8 cellular contexts compared by ENCODE assay signal in genomic region chr14:55129086-55129427, GRCh38. TPM values are rescaled to one million over a fixed set of nuclear protein-coding genes. Genes with fewer than 3 reads are reported as not detected.
A peak's percentile ranks its signal among the peaks of the same experiment; 100 is the strongest.
DNase-seq lines count a peak whose midpoint lies in the region; ATAC-seq and TF ChIP-seq lines count a peak whose summit lies in the region.

Gene LGALS3 (plus strand): TSS chr14:55129252. CDS start chr14:55137374, 8,122 bp downstream.

- no peaks in the 10 kb centered on the region for H3F3A ChIP-seq in MM.1S (ENCODE audit: insufficient read depth, low read length)

- 0 to 1% methylated on average over 10 to 50 of the region's 50 CpGs for WGBS in aorta, 2 donors

- in situ Hi-C loops in HAP-1 (cut with MboI; ENCODE audit: low sequenced_read_pairs), result no loop called here

- H3K4me1 Mint-ChIP-seq in naive thymus-derived CD8-positive, alpha-beta T cell, result peaks cover 8 to 37% (median 18%) of the 10 kb centered on the region in 4 donors

- no peak for TF ChIP-seq CTCF in MM.1S (IDR thresholded peaks at IDR 0.05; ENCODE audit: low read length)
- TF ChIP-seq CTCF in fibroblast of lung (conservative IDR thresholded peaks at IDR 0.05 in 1 of 2, IDR thresholded peaks at IDR 0.05 in 1 of 2; ENCODE audit: low read depth in 1 of 2, low read length in 2 of 2), result no peak

- peak; percentile 73 for ATAC-seq in GM18498 (IDR thresholded peaks at IDR 0.05; ENCODE audit: unreplicated experiment)
- peak; percentile 52 to 69 for ATAC-seq in naive thymus-derived CD8-positive, alpha-beta T cell
- ATAC-seq in aorta (ENCODE audit: low FRiP score), result peak; percentile 89

- peak; percentile 28 to 71 for DNase-seq in HAP-1 (ENCODE audit: low spot score in 2 of 2)
- DNase-seq in MM.1S, result peak; percentile 48
- DNase-seq in activated T-cell treated with anti-CD3 and anti-CD28 coated beads, Interleukin-2, amount 50 U/mL, for 1 hour, result peak; percentile 51
- peak; percentile 56 to 69 for DNase-seq in fibroblast of lung (ENCODE audit: low read depth in 2 of 2)
- DNase-seq in naive thymus-derived CD8-positive, alpha-beta T cell, result peak in 1 of 10 donors; percentile 4
- DNase-seq in aorta, result peak; percentile 85 to 91
- DNase-seq in NCI-H2029 treated with DMSO at 0.1 percent for 48 hours (lab: John Stamatoyannopoulos, UW), result no peak

- peak within 1 kb of the TSS in 2 of 10 donors; percentile 21 to 36 for H3K27ac Mint-ChIP-seq in naive thymus-derived CD8-positive, alpha-beta T cell

- H3K4me1 ChIP-seq in HAP-1 (peaks cover 10% of the 10 kb centered on the region), MM.1S (ENCODE audit: low read length) (no peaks in the 10 kb centered on the region), fibroblast of lung (ENCODE audit: control insufficient read depth, extremely low read depth, insufficient read depth, low read length) (peaks cover 17% of the 10 kb centered on the region), aorta (ENCODE audit: control insufficient read depth in 1 of 2, insufficient read depth in 2 of 2, low read length in 2 of 2) (no peaks in the 10 kb centered on the region)

- H3K9me3 ChIP-seq in HAP-1 (no peaks in the 10 kb centered on the region), MM.1S (replicated peaks; ENCODE audit: insufficient read depth, low read length) (no peaks in the 10 kb centered on the region), fibroblast of lung (ENCODE audit: control insufficient read depth, insufficient read depth, low read depth, low read length) (no peaks in the 10 kb centered on the region), aorta (ENCODE audit: control insufficient read depth, low read length) (no peaks in the 10 kb centered on the region)

- H3K27ac ChIP-seq in MM.1S (ENCODE audit: low read length), result no peak within 1 kb of the TSS
- H3K27ac ChIP-seq in fibroblast of lung (ENCODE audit: insufficient read depth, low read length), result peak within 1 kb of the TSS; percentile 96
- H3K27ac ChIP-seq in aorta (ENCODE audit: low read depth in 1 of 2, low read length in 2 of 2), result peak within 1 kb of the TSS; percentile 68 to 72

- H3K4me2 ChIP-seq in MM.1S (ENCODE audit: low read depth, low read length) (peak within 1 kb of the TSS; percentile 79), fibroblast of lung (ENCODE audit: extremely low read depth, insufficient read depth, low read length) (peak within 1 kb of the TSS; percentile 89)

- H3K79me2 ChIP-seq in MM.1S (ENCODE audit: low read length) (no peaks in the 10 kb centered on the region), fibroblast of lung (ENCODE audit: control insufficient read depth, insufficient read depth, low read length) (peaks cover 48% of the 10 kb centered on the region)

- H3K27me3 ChIP-seq in HAP-1 (ENCODE audit: low read depth) (no peaks in the 10 kb centered on the region), MM.1S (replicated peaks; ENCODE audit: insufficient read depth, low read length) (no peaks in the 10 kb centered on the region), fibroblast of lung (ENCODE audit: control insufficient read depth, insufficient read depth, low read length) (no peaks in the 10 kb centered on the region), aorta (ENCODE audit: control insufficient read depth in 1 of 2, insufficient read depth in 2 of 2, low read length in 1 of 2) (peaks cover 0 to 1% of the 10 kb centered on the region in 2 donors)

- no peaks in the 10 kb centered on the region for H3K36me3 Mint-ChIP-seq in naive thymus-derived CD8-positive, alpha-beta T cell

- peak within 1 kb of the TSS; percentile 64 to 87 (median 78) for H3K4me3 Mint-ChIP-seq in naive thymus-derived CD8-positive, alpha-beta T cell

- H4K20me1 ChIP-seq in MM.1S (ENCODE audit: insufficient read depth, low read length), result no peaks in the 10 kb centered on the region
- peaks cover 2% of the 10 kb centered on the region for H4K20me1 ChIP-seq in fibroblast of lung (ENCODE audit: control insufficient read depth, extremely low read depth, insufficient read depth, low read length)

- no peaks in the 10 kb centered on the region for H3K9me2 ChIP-seq in MM.1S (replicated peaks; ENCODE audit: insufficient read depth, low read length)

- POLR2A ChIA-PET in naive thymus-derived CD8-positive, alpha-beta T cell (lab: Charles Lee), result no interaction called here

- intact Hi-C loops in aorta (cut with DNase I), result no loop called here

- H3K36me3 ChIP-seq in HAP-1 (replicated peaks) (no peaks in the 10 kb centered on the region), MM.1S (replicated peaks; ENCODE audit: insufficient read depth, low read length) (no peaks in the 10 kb centered on the region), fibroblast of lung (ENCODE audit: control insufficient read depth, insufficient read depth, low read length) (no peaks in the 10 kb centered on the region), aorta (ENCODE audit: control insufficient read depth in 1 of 2, insufficient read depth in 2 of 2, low read length in 1 of 2) (no peaks in the 10 kb centered on the region)

- H3K9ac ChIP-seq in MM.1S (ENCODE audit: low read length) (no peak within 1 kb of the TSS; the same call in 1 of the 2 replicates), fibroblast of lung (ENCODE audit: insufficient read depth, low read length) (peak within 1 kb of the TSS; percentile 96)

- no peaks in the 10 kb centered on the region for H3K9me3 Mint-ChIP-seq in naive thymus-derived CD8-positive, alpha-beta T cell

- peak within 1 kb of the TSS; percentile 51 for H2AFZ ChIP-seq in MM.1S (ENCODE audit: low read length)
- H2AFZ ChIP-seq in fibroblast of lung (ENCODE audit: low read length), result no peak within 1 kb of the TSS

- H3K4me3 ChIP-seq in HAP-1 (peak within 1 kb of the TSS; percentile 38), MM.1S (ENCODE audit: low read length) (peak within 1 kb of the TSS; percentile 63), fibroblast of lung (replicated peaks in 1 of 4; ENCODE audit: control extremely low read depth in 1 of 4, insufficient read depth in 1 of 4, low read depth in 3 of 4, low read length in 4 of 4) (peak within 1 kb of the TSS; percentile 92 to 99 (median 96)), aorta (ENCODE audit: low read length in 2 of 2) (peak within 1 kb of the TSS; percentile 45 to 87)

- H3K27me3 Mint-ChIP-seq in naive thymus-derived CD8-positive, alpha-beta T cell, result peaks cover 14 to 38% (median 20%) of the 10 kb centered on the region in 5 donors

RNA-seq across cellular contexts. Expression of gene LGALS3, which starts in this region (rescaled TPM):
- total RNA-seq in fibroblast of lung, result 430 and 434 TPM in 2 replicates
- 333 and 398 TPM in 2 replicates for polyA plus RNA-seq in fibroblast of lung
- polyA plus RNA-seq in fibroblast of lung (2012), result 345 and 493 TPM in 2 replicates
- 110 and 113 TPM in 2 replicates for polyA minus RNA-seq in fibroblast of lung (ENCODE audit: low replicate concordance)
- total RNA-seq in naive thymus-derived CD8-positive, alpha-beta T cell, result 1 to 10 TPM; 6.9 to 7.2 TPM
- 1 to 10 TPM in 1 of 3 donors, under 1 TPM in 2; 0.18 to 5.8 (median 0.78) TPM for polyA plus RNA-seq in naive thymus-derived CD8-positive, alpha-beta T cell
- 100 to 1,000 TPM; 104 to 155 TPM for total RNA-seq in aorta
- 100 to 1,000 TPM; 272 to 547 TPM for polyA plus RNA-seq in aorta

Comparison
In these comparisons a context has a peak if more than half of its experiments do, and no peak if none do; other contexts are left out.
1. RNA of gene LGALS3 (total RNA-seq): 430 to 434 TPM in fibroblast of lung and 104 to 155 TPM in aorta; 6.9 to 7.2 TPM in naive thymus-derived CD8-positive, alpha-beta T cell; every median in the first group is over 10 times any median in the second.
2. RNA of gene LGALS3 (polyA plus RNA-seq): 272 to 547 TPM in aorta and 333 to 493 TPM in fibroblast of lung; 0.18 to 5.8 TPM in naive thymus-derived CD8-positive, alpha-beta T cell; every median in the first group is over 10 times any median in the second.
3. H3K4me3 ChIP-seq: peak in every context shown above with its lines; median percentile 96 in fibroblast of lung; 66 in aorta; 63 in MM.1S; 38 in HAP-1.
4. Peak in every context shown above with its lines, with median percentiles within 50 percentile points of each other: ATAC-seq.